In genomic region chr5:150000261-150000989, GRCh38 we compare ENCODE assay signal across 1 cellular context.
TF ChIP-seq lines count a peak whose summit lies in the region.

Gene HMGXB3, plus strand, starts transcription at chr5:150000739. Its CDS starts 4,114 bp downstream, at chr5:150004853.
Gene TIGD6, minus strand, starts transcription at chr5:150000654. Its CDS starts 4,306 bp downstream, at chr5:149996348.

TF ChIP-seq in WTC11, 78 proteins besides CTCF, POLR2A, EP300 and RAD21 (continued from another document):
- TF ChIP-seq RELA (CRISPR knock-in tag; IDR thresholded peaks at IDR 0.05; ENCODE audit: borderline replicate concordance) = no peak
- TF ChIP-seq SMAD3 (CRISPR knock-in tag; IDR thresholded peaks at IDR 0.05; ENCODE audit: borderline replicate concordance) = peak; percentile 77
- TF ChIP-seq GABPB1 (CRISPR knock-in tag; IDR thresholded peaks at IDR 0.05) = peak; percentile 91
- TF ChIP-seq USF2 (CRISPR knock-in tag; IDR thresholded peaks at IDR 0.05) = peak; percentile 98
- no peak for TF ChIP-seq JAZF1 (CRISPR knock-in tag; IDR thresholded peaks at IDR 0.05)
- TF ChIP-seq CREM (CRISPR knock-in tag; IDR thresholded peaks at IDR 0.05) = peak; percentile 93
- peak; percentile 73; the same call in 1 of the 2 replicates for TF ChIP-seq CBFB (CRISPR knock-in tag; IDR thresholded peaks at IDR 0.05; ENCODE audit: low read depth)
- peak; percentile 95 for TF ChIP-seq FOXK1 (CRISPR knock-in tag; IDR thresholded peaks at IDR 0.05)
- TF ChIP-seq NFYB (CRISPR knock-in tag; conservative IDR thresholded peaks at IDR 0.05; ENCODE audit: low read depth) = no peak; the same call in 1 of the 2 replicates
- TF ChIP-seq ZNF396 (CRISPR knock-in tag; IDR thresholded peaks at IDR 0.05; ENCODE audit: borderline replicate concordance) = no peak
- no peak for TF ChIP-seq ZBTB43 (CRISPR knock-in tag; IDR thresholded peaks at IDR 0.05)
- TF ChIP-seq ZNF281 (CRISPR knock-in tag; IDR thresholded peaks at IDR 0.05) = no peak
- peak; percentile 90 for TF ChIP-seq MAX (CRISPR knock-in tag; IDR thresholded peaks at IDR 0.05)
- TF ChIP-seq MYBL2 (CRISPR knock-in tag; IDR thresholded peaks at IDR 0.05) = peak; percentile 65
- TF ChIP-seq E2F1 (CRISPR knock-in tag; IDR thresholded peaks at IDR 0.05) = no peak
- TF ChIP-seq ZBTB21 (CRISPR knock-in tag; IDR thresholded peaks at IDR 0.05; ENCODE audit: borderline replicate concordance) = peak; percentile 66; the same call in 1 of the 2 replicates
